Comparison of ENCODE assay signal across 8 cellular contexts in the genomic region with DNA sequence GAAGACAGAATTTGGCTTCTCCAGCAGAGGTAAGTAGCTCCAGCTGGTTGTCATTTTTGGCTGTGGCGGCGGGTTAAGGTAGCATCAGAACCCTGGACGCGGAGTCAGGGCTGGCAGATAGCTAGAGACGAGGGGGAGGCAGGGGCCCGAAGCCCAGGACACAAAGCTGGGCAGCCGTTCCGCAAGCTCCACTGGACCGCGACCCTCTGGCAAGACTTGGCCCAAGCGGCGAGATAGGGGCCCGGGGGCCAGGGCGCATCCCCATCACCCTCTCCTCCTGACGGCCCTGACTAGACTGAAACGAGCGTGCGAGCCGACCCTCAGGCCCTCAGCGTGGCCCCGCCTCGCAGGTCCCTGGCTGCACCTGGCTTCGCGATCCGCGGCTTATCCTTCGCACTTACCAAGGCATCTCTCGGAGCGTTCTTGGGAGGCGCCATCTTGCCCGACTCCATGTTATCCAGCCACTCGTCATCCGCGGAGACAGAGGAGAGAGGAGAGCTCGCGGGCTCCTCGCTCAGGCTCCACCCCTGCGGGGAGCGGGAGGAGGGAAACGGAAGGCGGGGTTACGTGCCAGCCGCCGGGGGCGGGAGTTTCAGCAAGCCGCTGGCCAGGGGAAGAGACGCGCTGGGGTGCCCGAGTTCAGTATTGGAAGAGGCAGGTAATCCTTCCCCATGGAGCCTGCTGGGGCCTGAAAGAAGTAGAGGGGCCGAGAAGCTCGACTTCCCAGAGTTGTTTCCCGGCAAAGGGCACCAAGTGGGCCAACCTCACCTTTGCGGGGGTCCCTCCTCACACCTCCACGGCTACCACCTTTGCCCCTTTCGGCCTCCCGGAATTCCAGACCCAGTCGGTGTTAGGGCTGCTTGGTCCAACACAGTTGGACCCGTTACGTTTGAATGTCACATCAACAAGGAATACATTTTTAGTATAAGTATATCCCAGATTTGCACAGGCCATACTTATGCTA. TPM values are rescaled to one million over a fixed set of nuclear protein-coding genes. Genes with fewer than 3 reads are reported as not detected.
DNase-seq lines count a peak whose midpoint lies in the region; ATAC-seq, FAIRE-seq and TF ChIP-seq lines count a peak whose summit lies in the region.

Gene TAF9B (minus strand): TSS at position 491 of the 964 bp plus-strand sequence. CDS start 39 bp downstream, at position 452.

- 3 to 38% (median 11%) methylated on average over 23 to 59 of the region's 59 CpGs for WGBS in psoas muscle, 3 donors

- intact Hi-C loops in T-helper 1 cell treated with Interleukin-12 subunit alpha and Interleukin-12 subunit beta and Interleukin-4 antibody, amounts not matched to agents 30 ng/mL and 1 ng/mL, for 36 hours (cut with micrococcal nuclease), result loop anchor here (1.0 to 10.0 kb wide), 8 partner anchors 33 to 1225 kb away; partner anchors contain the start of genes CYSLTR1, ITM2A and P2RY10
- intact Hi-C loops in left ventricle myocardium inferior (cut with micrococcal nuclease), result no loop called here
- intact Hi-C loops in psoas muscle (cut with DNase I), result no loop called here

- H3K4me1 ChIP-seq in left ventricle myocardium inferior (peaks cover 9% of the 10 kb centered on the region), psoas muscle (no peaks in the 10 kb centered on the region)

- H3K9me3 ChIP-seq in left ventricle myocardium inferior (replicated peaks) (no peaks in the 10 kb centered on the region), psoas muscle (no peaks in the 10 kb centered on the region)

- H3K36me3 ChIP-seq in left ventricle myocardium inferior (no peaks in the 10 kb centered on the region), psoas muscle (ENCODE audit: insufficient read depth in 1 of 2, low read depth in 1 of 2) (no peaks in the 10 kb centered on the region)

- peak within 1 kb of the TSS; percentile 81 for H3K27ac ChIP-seq in left ventricle myocardium inferior (replicated peaks)
- peak within 1 kb of the TSS; percentile 67 for H3K27ac ChIP-seq in psoas muscle

- peak; percentile 96 for FAIRE-seq in GM12891 (lab: Jason Lieb, UNC)
- no peak for FAIRE-seq in urothelium cell line (lab: Jason Lieb, UNC)

- peak; percentile 61 for DNase-seq in GM12891 (ENCODE audit: insufficient read length, low spot score)
- peak; percentile 90 for DNase-seq in NCI-H1436 (lab: John Stamatoyannopoulos, UW)
- peak; percentile 72 for DNase-seq in amniotic stem cell (lab: John Stamatoyannopoulos, UW)
- peak; percentile 78 for DNase-seq in left ventricle myocardium inferior
- DNase-seq in psoas muscle, result peak; percentile 82 to 90
- DNase-seq in urothelium cell line (ENCODE audit: low spot score), result peak; percentile 92

- TF ChIP-seq CTCF in left ventricle myocardium inferior (IDR thresholded peaks at IDR 0.05; ENCODE audit: borderline replicate concordance) (no peak), psoas muscle (IDR thresholded peaks at IDR 0.05) (no peak)

- H3K4me3 ChIP-seq in left ventricle myocardium inferior, result peak within 1 kb of the TSS; percentile 81
- H3K4me3 ChIP-seq in psoas muscle, result peak within 1 kb of the TSS; percentile 78

- peak; percentile 98 for ATAC-seq in HG02798 (IDR thresholded peaks at IDR 0.05; ENCODE audit: poor library complexity, unreplicated experiment)
- peak; percentile 90 to 98 (median 96) for ATAC-seq in psoas muscle

- TF ChIP-seq POLR2A in GM12891 (IDR thresholded peaks at IDR 0.05; ENCODE audit: low read depth, low read length), result peak; percentile 59; the same call in 1 of the 2 replicates

- H3K27me3 ChIP-seq in left ventricle myocardium inferior (ENCODE audit: low read depth) (no peaks in the 10 kb centered on the region), psoas muscle (ENCODE audit: insufficient read depth in 3 of 3, low read length in 2 of 3) (no peaks in the 10 kb centered on the region)

TF ChIP-seq in GM12891, 5 proteins besides CTCF, POLR2A, EP300 and RAD21:
- no peak for TF ChIP-seq POU2F2 (IDR thresholded peaks at IDR 0.05; ENCODE audit: low read depth, low read length)
- peak; percentile 43; the same call in 1 of the 2 replicates for TF ChIP-seq TAF1 (IDR thresholded peaks at IDR 0.05; ENCODE audit: low read depth, low read length)
- TF ChIP-seq SPI1 (IDR thresholded peaks at IDR 0.05; ENCODE audit: low read depth, low read length), result no peak
- no peak for TF ChIP-seq PAX5 (IDR thresholded peaks at IDR 0.05; ENCODE audit: insufficient read depth, low read length, severe bottlenecking)
- peak; percentile 65 for TF ChIP-seq POLR2AphosphoS5 (IDR thresholded peaks at IDR 0.05; ENCODE audit: low read depth, low read length)

RNA-seq across cellular contexts. Expression of gene TAF9B, which starts in this region (rescaled TPM):
- polyA plus RNA-seq in GM12891 (2012; ENCODE audit: low read depth, missing spikeins), result 12.1 TPM
- total RNA-seq in T-helper 1 cell treated with Interleukin-12 subunit alpha and Interleukin-12 subunit beta and Interleukin-4 antibody, amounts not matched to agents 30 ng/mL and 1 ng/mL, for 36 hours, result 21.6 and 23.0 TPM in 2 replicates
- total RNA-seq in left ventricle myocardium inferior (21.1 TPM), psoas muscle (10 to 100 TPM; 10.1 to 13.4 (median 10.6) TPM)
- polyA plus RNA-seq in psoas muscle, result 1 to 10 TPM; 3.8 to 7.0 (median 6.1) TPM

Comparison
In these comparisons a context has a peak if more than half of its experiments do, and no peak if none do; other contexts are left out.
1. Peak in every context shown above with its lines: DNase-seq, ATAC-seq, H3K4me3 ChIP-seq and H3K27ac ChIP-seq.